Comparison of ENCODE assay signal across 9 cellular contexts in genomic region chrX:43836435-43837184, GRCh38. TPM values are rescaled to one million over a fixed set of nuclear protein-coding genes. Genes with fewer than 3 reads are reported as not detected.
DNase-seq lines count a peak whose midpoint lies in the region; ATAC-seq and TF ChIP-seq lines count a peak whose summit lies in the region.
"Had no signal": no experiment of that assay in that cellular context is flagged by ENCODE, and none has a peak within 500 bp of the region (broad histone marks: within the 10 kb centered on the region; RNA-seq: fewer than 3 reads in every experiment).

No MANE protein-coding gene starts in this region.

- TF ChIP-seq CTCF in GM13977 (IDR thresholded peaks at IDR 0.05; ENCODE audit: extremely low read depth, insufficient read depth, missing control alignments) (peak; percentile 48), foreskin keratinocyte (conservative IDR thresholded peaks at IDR 0.05) (peak; percentile 65), tibial nerve (IDR thresholded peaks at IDR 0.05) (peak; percentile 57 to 67 (median 57))

- no peaks in the 10 kb centered on the region for H3K4me1 Mint-ChIP-seq in stimulated activated memory B cell treated with anti-CD40 and anti-IgM and Interleukin-4, amounts not matched to agents 10 μg/mL and 1 μg/mL and 100 μg/mL, for 72 hours
- H3K4me1 Mint-ChIP-seq: central memory CD8-positive, alpha-beta T cell had no signal

- H3K9me3 Mint-ChIP-seq in stimulated activated memory B cell treated with anti-CD40 and anti-IgM and Interleukin-4, amounts not matched to agents 10 μg/mL and 1 μg/mL and 100 μg/mL, for 72 hours = no peaks in the 10 kb centered on the region
- H3K9me3 Mint-ChIP-seq: central memory CD8-positive, alpha-beta T cell had no signal

- TF ChIP-seq POLR2A in tibial nerve (IDR thresholded peaks at IDR 0.05) = no peak

- in situ Hi-C loops in ACHN (cut with HindIII; ENCODE audit: low pct_ligation_motif_present, low pct_unique_long_range_greater_than_20kb, low sequenced_read_pairs) (no loop called here), GM13977 (cut with MboI; ENCODE audit: low pct_unique_long_range_greater_than_20kb, low sequenced_read_pairs, unreplicated experiment) (no loop called here)

- whole genome bisulfite sequencing in tibial nerve, 2 donors = 23 to 25% methylated on average over 3 of the region's 3 CpGs

- no peak overlapping the region for H3K4me3 Mint-ChIP-seq in stimulated activated memory B cell treated with anti-CD40 and anti-IgM and Interleukin-4, amounts not matched to agents 10 μg/mL and 1 μg/mL and 100 μg/mL, for 72 hours
- H3K4me3 Mint-ChIP-seq: central memory CD8-positive, alpha-beta T cell had no signal

- no peak overlapping the region for H3K4me3 ChIP-seq in tibial nerve

- no peak for ATAC-seq in foreskin keratinocyte
- no peak for ATAC-seq in esophagus mucosa
- no peak for ATAC-seq in stimulated activated memory B cell treated with anti-CD40 and anti-IgM and Interleukin-4, amounts not matched to agents 10 μg/mL and 1 μg/mL and 100 μg/mL, for 72 hours
- ATAC-seq in HG02938 (IDR thresholded peaks at IDR 0.05; ENCODE audit: unreplicated experiment) = no peak

- no peak overlapping the region for H3K27ac Mint-ChIP-seq in stimulated activated memory B cell treated with anti-CD40 and anti-IgM and Interleukin-4, amounts not matched to agents 10 μg/mL and 1 μg/mL and 100 μg/mL, for 72 hours

- no peak for TF ChIP-seq EP300 in tibial nerve (IDR thresholded peaks at IDR 0.05)

- H3K4me1 ChIP-seq in foreskin keratinocyte (no peaks in the 10 kb centered on the region), tibial nerve (no peaks in the 10 kb centered on the region)

- H3K36me3 Mint-ChIP-seq in stimulated activated memory B cell treated with anti-CD40 and anti-IgM and Interleukin-4, amounts not matched to agents 10 μg/mL and 1 μg/mL and 100 μg/mL, for 72 hours = no peaks in the 10 kb centered on the region

- peak; percentile 2 for DNase-seq in ACHN
- DNase-seq in GM13977 (ENCODE audit: low spot score) = peak; percentile 16
- DNase-seq in RPMI7951 (ENCODE audit: low read depth) = peak; percentile 24
- no peak for DNase-seq in foreskin keratinocyte
- DNase-seq in tibial nerve (ENCODE audit: low spot score in 2 of 2) = no peak

- H3K27ac ChIP-seq in foreskin keratinocyte (no peak overlapping the region), tibial nerve (no peak overlapping the region)

- no peaks in the 10 kb centered on the region for H3K27me3 ChIP-seq in foreskin keratinocyte
- peaks cover 0 to 5% of the 10 kb centered on the region in 2 donors for H3K27me3 ChIP-seq in tibial nerve

- H3K36me3 ChIP-seq in tibial nerve = no peaks in the 10 kb centered on the region

- H3K27me3 Mint-ChIP-seq in stimulated activated memory B cell treated with anti-CD40 and anti-IgM and Interleukin-4, amounts not matched to agents 10 μg/mL and 1 μg/mL and 100 μg/mL, for 72 hours = no peaks in the 10 kb centered on the region

- no peaks in the 10 kb centered on the region for H3K9me3 ChIP-seq in tibial nerve

RNA-seq across cellular contexts. Expression of gene MAOB, which starts 45.6 kb away (rescaled TPM):
- not detected in 2 replicates for total RNA-seq in RPMI7951 (2014; rRNA removed; shearing (Covaris generic))
- total RNA-seq in foreskin keratinocyte (not detected in 2 replicates), tibial nerve (10 to 100 TPM in 3 of 4 donors, 1 to 10 TPM in 1; 8.8 to 35.1 (median 22.8) TPM), esophagus mucosa (5.5 TPM)
- not detected in 2 replicates for polyA plus RNA-seq in foreskin keratinocyte

Comparison
In these comparisons a context has a peak if more than half of its experiments do, and no peak if none do; other contexts are left out.
1. DNase-seq: peak in ACHN (single experiment), GM13977 (single experiment) and RPMI7951 (single experiment); none in foreskin keratinocyte (0 of 2) and tibial nerve (0 of 2).
2. Peak in every context shown above with its lines, with median percentiles within 50 percentile points of each other: CTCF ChIP-seq.